In genomic region chr16:55728797-55729196, GRCh38 we compare ENCODE assay signal across 22 cellular contexts.
DNase-seq lines count a peak whose midpoint lies in the region; ATAC-seq, FAIRE-seq and TF ChIP-seq lines count a peak whose summit lies in the region.
"Had no signal": no experiment of that assay in that cellular context is flagged by ENCODE, and none has a peak within 500 bp of the region (broad histone marks: within the 10 kb centered on the region; RNA-seq: fewer than 3 reads in every experiment).

No MANE protein-coding gene starts in this region.

- no TSS peak for BruUV-seq in HepG2 (replicated peaks; lab: Mats Ljungman, UMichigan)

- no peak for TF ChIP-seq RAD21 in HepG2 (CRISPR knock-in tag; IDR thresholded peaks at IDR 0.05)

- no peak overlapping the region for H3K4me3 Mint-ChIP-seq in osteocyte (ENCODE audit: unreplicated experiment)
- H3K4me3 Mint-ChIP-seq in GM23338 = no peak overlapping the region
- H3K4me3 Mint-ChIP-seq: CD4-positive, alpha-beta T cell; H9 had no signal

- in situ Hi-C loops in HepG2 (cut with HindIII; ENCODE audit: extremely low pct_ligation_motif_present, low pct_unique_long_range_greater_than_20kb) = no loop called here

- no peaks in the 10 kb centered on the region for H3F3A ChIP-seq in GM23338 (replicated peaks; ENCODE audit: low read depth)

- H3K9ac ChIP-seq in HepG2 (ENCODE audit: insufficient read depth, low read depth, low read length) = no peak overlapping the region

- TF ChIP-seq CTCF in right lobe of liver (IDR thresholded peaks at IDR 0.05) (no peak), HepG2 (CRISPR knock-in tag; IDR thresholded peaks at IDR 0.05) (no peak), RWPE2 (IDR thresholded peaks at IDR 0.05; ENCODE audit: poor library complexity, severe bottlenecking) (no peak), osteocyte (IDR thresholded peaks at IDR 0.05) (no peak), GM23338 (conservative IDR thresholded peaks at IDR 0.05; ENCODE audit: low read depth in 2 of 2) (no peak)

- no peaks in the 10 kb centered on the region for H3K36me3 ChIP-seq in right lobe of liver
- no peaks in the 10 kb centered on the region for H3K36me3 ChIP-seq in HepG2 (replicated peaks in 1 of 2; ENCODE audit: control insufficient read depth in 1 of 2, insufficient read depth in 2 of 2, low read length in 2 of 2)
- no peaks in the 10 kb centered on the region for H3K36me3 ChIP-seq in MG63
- H3K36me3 ChIP-seq in RWPE2 (ENCODE audit: low read depth) = no peaks in the 10 kb centered on the region
- no peaks in the 10 kb centered on the region for H3K36me3 ChIP-seq in GM23338 (ENCODE audit: insufficient read depth)

- DNase-seq in right lobe of liver (peak; percentile 53 to 68 (median 56)), HepG2 (ENCODE audit: low spot score) (no peak), MG63 (peak; percentile 86), RWPE2 (ENCODE audit: low spot score) (no peak), osteocyte (ENCODE audit: extremely low spot score, unreplicated experiment) (peak; percentile 46), GM23338 (ENCODE audit: low spot score) (no peak), left colon (no peak)
- DNase-seq: AML-193; Caco-2; CD4-positive, alpha-beta T cell; GDM1; H9; IMR-90 had no signal

- H3K36me3 Mint-ChIP-seq in osteocyte (ENCODE audit: unreplicated experiment) = no peaks in the 10 kb centered on the region
- H3K36me3 Mint-ChIP-seq in GM23338 (ENCODE audit: low read depth) = no peaks in the 10 kb centered on the region

- no peaks in the 10 kb centered on the region for H3K79me2 ChIP-seq in HepG2 (ENCODE audit: insufficient read depth, low read length)
- H3K79me2 ChIP-seq in GM23338 (replicated peaks; ENCODE audit: insufficient read depth) = no peaks in the 10 kb centered on the region

- H3K27me3 ChIP-seq in right lobe of liver = no peaks in the 10 kb centered on the region
- no peaks in the 10 kb centered on the region; a peak in 1 of 5 replicates for H3K27me3 ChIP-seq in HepG2 (ENCODE audit: control insufficient read depth in 1 of 2, insufficient read depth in 2 of 2, low read length in 2 of 2)
- H3K27me3 ChIP-seq in MG63 = no peaks in the 10 kb centered on the region
- H3K27me3 ChIP-seq in RWPE2 (ENCODE audit: insufficient read depth, poor library complexity, severe bottlenecking) = no peaks in the 10 kb centered on the region
- H3K27me3 ChIP-seq in GM23338 (ENCODE audit: insufficient read depth) = no peaks in the 10 kb centered on the region

- no peak overlapping the region for H3K4me2 ChIP-seq in HepG2 (ENCODE audit: low read depth, low read length)
- no peak overlapping the region for H3K4me2 ChIP-seq in GM23338

- POLR2A ChIA-PET in HepG2 (lab: Yijun Ruan, JAX) = no interaction called here

- TF ChIP-seq POLR2A in right lobe of liver (IDR thresholded peaks at IDR 0.05) = no peak
- no peak for TF ChIP-seq POLR2A in HepG2 (IDR thresholded peaks at IDR 0.05; ENCODE audit: insufficient read depth in 1 of 2, low read depth in 2 of 2, low read length in 2 of 2)

- no peak for FAIRE-seq in HepG2 (lab: Jason Lieb, UNC)
- FAIRE-seq: A204.1, D721Med, GM12892, GM18507, H1, K562 had no signal

- H3K4me1 ChIP-seq in right lobe of liver (peaks cover 0 to 25% (median 6%) of the 10 kb centered on the region in 4 donors), HepG2 (ENCODE audit: insufficient read depth, low read length) (no peaks in the 10 kb centered on the region), RWPE2 (ENCODE audit: insufficient read depth, poor library complexity, severe bottlenecking) (no peaks in the 10 kb centered on the region), GM23338 (ENCODE audit: insufficient read depth) (no peaks in the 10 kb centered on the region)
- H3K4me1 ChIP-seq: Caco-2 had no signal

- H3K27me3 Mint-ChIP-seq in osteocyte (ENCODE audit: unreplicated experiment) (no peaks in the 10 kb centered on the region), GM23338 (ENCODE audit: insufficient read depth, low read depth, poor library complexity) (peaks cover 5% of the 10 kb centered on the region)

- no peaks in the 10 kb centered on the region for H3K9me3 ChIP-seq in right lobe of liver
- no peaks in the 10 kb centered on the region for H3K9me3 ChIP-seq in HepG2 (ENCODE audit: low read length)
- no peaks in the 10 kb centered on the region for H3K9me3 ChIP-seq in MG63
- H3K9me3 ChIP-seq in RWPE2 (ENCODE audit: severe bottlenecking) = no peaks in the 10 kb centered on the region
- H3K9me3 ChIP-seq: Caco-2 had no signal

- TF ChIP-seq EP300 in HepG2 (IDR thresholded peaks at IDR 0.05; ENCODE audit: low read depth in 2 of 2, low read length in 2 of 2) = no peak
- no peak for TF ChIP-seq EP300 in HepG2 (CRISPR knock-in tag; IDR thresholded peaks at IDR 0.05; ENCODE audit: borderline replicate concordance)

- H4K20me1 ChIP-seq in HepG2 (ENCODE audit: insufficient read depth, low read length) (no peaks in the 10 kb centered on the region), GM23338 (replicated peaks; ENCODE audit: insufficient read depth) (no peaks in the 10 kb centered on the region)

- no peak overlapping the region for H3K27ac Mint-ChIP-seq in osteocyte (ENCODE audit: unreplicated experiment)
- H3K27ac Mint-ChIP-seq in GM23338 = no peak overlapping the region
- H3K27ac Mint-ChIP-seq: CD4-positive, alpha-beta T cell; H9 had no signal

- intact Hi-C loops in right lobe of liver (cut with DNase I) = no loop called here
- intact Hi-C loops in HepG2 (cut with micrococcal nuclease; ENCODE audit: unreplicated experiment) = no loop called here
- intact Hi-C loops in left colon (cut with DNase I, micrococcal nuclease) = no loop called here

- H3K4me3 ChIP-seq in right lobe of liver = no peak overlapping the region
- no peak overlapping the region for H3K4me3 ChIP-seq in HepG2 (replicated peaks in 1 of 3; ENCODE audit: insufficient read depth in 1 of 3, low read depth in 2 of 3, low read length in 3 of 3)
- no peak overlapping the region for H3K4me3 ChIP-seq in MG63
- H3K4me3 ChIP-seq in RWPE2 (ENCODE audit: severe bottlenecking) = no peak overlapping the region
- no peak overlapping the region for H3K4me3 ChIP-seq in GM23338
- H3K4me3 ChIP-seq: K562 had no signal

- 25% methylated on average over 3 of the region's 6 CpGs for WGBS in right lobe of liver (ENCODE audit: insufficient coverage, low coverage, low lambda C conversion rate, missing lambda C conversion rate)
- WGBS in HepG2 (ENCODE audit: low lambda C conversion rate) = 17% methylated on average over 6 of the region's 6 CpGs

- no peak overlapping the region for H2AFZ ChIP-seq in HepG2 (ENCODE audit: low read length)
- H2AFZ ChIP-seq in GM23338 = no peak overlapping the region

- H3K9me3 Mint-ChIP-seq in osteocyte (ENCODE audit: unreplicated experiment) (no peaks in the 10 kb centered on the region), GM23338 (peaks cover 3% of the 10 kb centered on the region)
- H3K9me3 Mint-ChIP-seq: CD4-positive, alpha-beta T cell had no signal

- CTCF ChIA-PET in HepG2 (lab: Yijun Ruan, JAX; ENCODE audit: low intra/inter-chr PET ratio, low total read pairs) = no interaction called here

- peaks cover 3% of the 10 kb centered on the region; the same call in 1 of the 2 replicates for H3K9me2 ChIP-seq in GM23338 (ENCODE audit: insufficient read depth)

- H3K27ac ChIP-seq in right lobe of liver (no peak overlapping the region), HepG2 (ENCODE audit: extremely low read length, insufficient read depth, low read length) (no peak overlapping the region), RWPE2 (ENCODE audit: poor library complexity, severe bottlenecking) (no peak overlapping the region), GM23338 (ENCODE audit: low read depth) (no peak overlapping the region)
- H3K27ac ChIP-seq: C4-2B, HL-60 had no signal

- H3K4me1 Mint-ChIP-seq in osteocyte (ENCODE audit: unreplicated experiment) (no peaks in the 10 kb centered on the region), GM23338 (no peaks in the 10 kb centered on the region)
- H3K4me1 Mint-ChIP-seq: H9 had no signal

- ATAC-seq in right lobe of liver (peak; percentile 41 to 78 (median 71)), HepG2 (no peak), RWPE2 (ENCODE audit: low read depth) (0 out of 3 replicates have a peak, but pooled peaks have one; percentile 10), HG03025 (IDR thresholded peaks at IDR 0.05; ENCODE audit: low FRiP score, unreplicated experiment) (no peak), GM23338 (no peak), left colon (no peak)
- ATAC-seq: K562 had no signal

TF ChIP-seq in HepG2, 621 proteins besides CTCF, POLR2A, EP300 and RAD21 (continues in another document):
- TF ChIP-seq ELF1 (CRISPR knock-in tag; IDR thresholded peaks at IDR 0.05) (no peak), HNRNPK (IDR thresholded peaks at IDR 0.05; ENCODE audit: low read depth, low read length, poor library complexity, severe bottlenecking) (no peak)

TF ChIP-seq in GM23338, 12 proteins besides CTCF, POLR2A, EP300 and RAD21 (continues in another document):
- TF ChIP-seq ZNF114 (CRISPR knock-in tag; IDR thresholded peaks at IDR 0.05) (no peak), POLR2AphosphoS5 (IDR thresholded peaks at IDR 0.05; ENCODE audit: low read depth) (no peak), STAT1 (IDR thresholded peaks at IDR 0.05; ENCODE audit: unreplicated experiment) (no peak), ETS1 (IDR thresholded peaks at IDR 0.05) (no peak)

Comparison
In these comparisons a context has a peak if more than half of its experiments do, and no peak if none do; other contexts are left out.
1. ATAC-seq: peak in right lobe of liver (4 of 4) and RWPE2 (single experiment); none in HepG2 (single experiment), HG03025 (single experiment), GM23338 (single experiment) and left colon (single experiment).
2. DNase-seq: peak in right lobe of liver (3 of 3), MG63 (single experiment) and osteocyte (single experiment); none in HepG2 (single experiment), RWPE2 (single experiment), GM23338 (single experiment) and left colon (0 of 2).